Comparison of ENCODE assay signal across 8 cellular contexts in the genomic region with DNA sequence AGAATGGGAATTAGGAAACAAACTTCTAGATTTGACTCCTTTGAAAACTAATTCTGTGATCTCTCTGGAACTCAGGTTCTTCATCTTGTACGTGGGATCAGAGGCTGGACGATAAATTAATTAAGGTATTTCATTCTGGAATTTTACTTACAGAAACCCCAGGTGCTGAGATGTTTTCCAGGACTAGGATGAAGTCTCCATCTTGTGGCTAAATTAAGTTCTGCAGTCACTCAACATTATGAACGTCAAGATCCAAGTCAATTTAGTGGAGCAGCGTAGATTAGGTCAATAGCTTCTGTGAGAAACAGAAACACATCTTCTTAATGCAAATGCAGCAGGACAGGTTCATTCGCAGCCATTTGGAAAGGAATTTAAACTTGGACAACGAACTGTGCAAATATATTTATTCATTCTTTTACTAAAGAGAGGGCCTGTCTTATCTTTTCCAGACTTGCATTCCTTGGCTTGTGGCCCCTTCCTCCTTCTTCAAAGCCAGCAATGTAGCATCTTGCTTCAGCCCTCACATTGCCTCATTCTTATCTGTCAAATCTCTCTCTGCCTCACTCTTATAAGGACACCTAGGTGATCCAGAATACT. TPM values are rescaled to one million over a fixed set of nuclear protein-coding genes. Genes with fewer than 3 reads are reported as not detected.
DNase-seq lines count a peak whose midpoint lies in the region; ATAC-seq and TF ChIP-seq lines count a peak whose summit lies in the region.

No MANE protein-coding gene starts in this region.

- H2AFZ ChIP-seq in osteoblast (ENCODE audit: low read length): no peak overlapping the region

- TF ChIP-seq POLR2A in esophagus squamous epithelium (IDR thresholded peaks at IDR 0.05): no peak

- no peaks in the 10 kb centered on the region for H3K36me3 ChIP-seq in esophagus squamous epithelium
- H3K36me3 ChIP-seq in osteoblast (ENCODE audit: insufficient read depth, low read length): no peaks in the 10 kb centered on the region

- H3K9me3 ChIP-seq in esophagus squamous epithelium (no peaks in the 10 kb centered on the region), osteoblast (ENCODE audit: low read depth, low read length) (no peaks in the 10 kb centered on the region)

- DNase-seq in DMS 273 (lab: John Stamatoyannopoulos, UW; ENCODE audit: unreplicated experiment) (peak; percentile 62), DMS 273 treated with DMSO at 0.1 percent for 48 hours (lab: John Stamatoyannopoulos, UW) (no peak), SK-N-DZ (ENCODE audit: low spot score) (peak; percentile 46), esophagus squamous epithelium (lab: John Stamatoyannopoulos, UW) (no peak), osteoblast (ENCODE audit: insufficient read length, low spot score, missing footprints) (no peak), mesenteric fat pad (ENCODE audit: low spot score) (no peak)
- peak; percentile 66 for DNase-seq in Jurkat, Clone E6-1 (ENCODE audit: low read depth, low spot score)

- no peaks in the 10 kb centered on the region for H4K20me1 ChIP-seq in osteoblast (ENCODE audit: insufficient read depth, low read length)

- H3K27me3 ChIP-seq in esophagus squamous epithelium: no peaks in the 10 kb centered on the region
- H3K27me3 ChIP-seq in osteoblast (ENCODE audit: insufficient read depth, low read length): no peaks in the 10 kb centered on the region

- no peaks in the 10 kb centered on the region for H3K79me2 ChIP-seq in osteoblast (ENCODE audit: insufficient read depth, low read length)

- TF ChIP-seq CTCF in esophagus squamous epithelium (IDR thresholded peaks at IDR 0.05): peak; percentile 49 to 87 (median 80)
- peak; percentile 80 for TF ChIP-seq CTCF in osteoblast (IDR thresholded peaks at IDR 0.05; ENCODE audit: extremely low read depth, low read depth, low read length)

- no peak for ATAC-seq in GM21786 (IDR thresholded peaks at IDR 0.05; ENCODE audit: unreplicated experiment)

- intact Hi-C loops in esophagus squamous epithelium (cut with DNase I): loop anchor here (5.0 kb wide), 1 partner anchor 128 kb away; no protein-coding TSS in a partner anchor

- no peak overlapping the region for H3K4me2 ChIP-seq in osteoblast (ENCODE audit: insufficient read depth, low read length)

- no peak overlapping the region for H3K4me3 ChIP-seq in Jurkat, Clone E6-1 (ENCODE audit: low read length)
- no peak overlapping the region for H3K4me3 ChIP-seq in esophagus squamous epithelium
- H3K4me3 ChIP-seq in osteoblast (ENCODE audit: insufficient read depth, low read length): no peak overlapping the region

- no peaks in the 10 kb centered on the region for H3K4me1 ChIP-seq in esophagus squamous epithelium
- peaks cover 2% of the 10 kb centered on the region for H3K4me1 ChIP-seq in osteoblast (ENCODE audit: insufficient read depth, low read length)

- WGBS in esophagus squamous epithelium, 2 donors: 10 to 21% methylated on average over 6 of the region's 6 CpGs

- H3K27ac ChIP-seq in esophagus squamous epithelium: no peak overlapping the region
- no peak overlapping the region for H3K27ac ChIP-seq in osteoblast (ENCODE audit: low read depth, low read length)

RNA-seq across cellular contexts. Expression of gene TMC3, which starts 26.7 kb away (rescaled TPM):
- polyA plus RNA-seq in Jurkat, Clone E6-1 (2012; ENCODE audit: insufficient read depth, insufficient read length): 0.28 TPM
- polyA plus RNA-seq in SK-N-DZ (2014; cell fraction: cytosol; rRNA removed): not detected in 2 replicates
- not detected in 2 replicates for polyA plus RNA-seq in SK-N-DZ (2014; cell fraction: nucleus; rRNA removed)
- total RNA-seq in esophagus squamous epithelium (not detected), osteoblast (not detected in 2 replicates), mesenteric fat pad (not detected)

Comparison
In these comparisons a context has a peak if more than half of its experiments do, and no peak if none do; other contexts are left out.
1. DNase-seq: peak in DMS 273 (single experiment), Jurkat, Clone E6-1 (single experiment) and SK-N-DZ (single experiment); none in DMS 273 treated with DMSO at 0.1 percent for 48 hours (single experiment), esophagus squamous epithelium (single experiment), osteoblast (single experiment) and mesenteric fat pad (single experiment).